19 cellular contexts compared by ENCODE assay signal in genomic region chr2:113075030-113075429, GRCh38. TPM values are rescaled to one million over a fixed set of nuclear protein-coding genes. Genes with fewer than 3 reads are reported as not detected.
DNase-seq lines count a peak whose midpoint lies in the region; ATAC-seq and TF ChIP-seq lines count a peak whose summit lies in the region.
"Had no signal": no experiment of that assay in that cellular context is flagged by ENCODE, and none has a peak within 500 bp of the region (broad histone marks: within the 10 kb centered on the region; RNA-seq: fewer than 3 reads in every experiment).

No MANE protein-coding gene starts in this region.

- H3K36me3 ChIP-seq in DND-41 (ENCODE audit: insufficient read depth, low read length) (no peaks in the 10 kb centered on the region), uterus (no peaks in the 10 kb centered on the region)

- H3K9me3 Mint-ChIP-seq in activated CD8-positive, alpha-beta memory T cell treated with anti-CD3 and anti-CD28 coated beads, Interleukin-2, amount 10 ng/mL, durations not matched to agents 7 days and 5 days (ENCODE audit: low read depth) = no peaks in the 10 kb centered on the region
- H3K9me3 Mint-ChIP-seq in T-cell = no peaks in the 10 kb centered on the region
- no peaks in the 10 kb centered on the region for H3K9me3 Mint-ChIP-seq in stimulated activated effector memory CD8-positive, alpha-beta T cell treated with anti-CD3 and anti-CD28 coated beads, Interleukin-12 subunit alpha, Interleukin-12 subunit beta, amount 100 ng/mL, for 72 hours
- H3K9me3 Mint-ChIP-seq: HFFc6 had no signal

- intact Hi-C loops in uterus (cut with DNase I; ENCODE audit: low total_unique reads) = no loop called here

- H3K27me3 Mint-ChIP-seq in activated CD8-positive, alpha-beta memory T cell treated with anti-CD3 and anti-CD28 coated beads, Interleukin-2, amount 10 ng/mL, durations not matched to agents 7 days and 5 days = peaks cover 5% of the 10 kb centered on the region
- H3K27me3 Mint-ChIP-seq in T-cell = no peaks in the 10 kb centered on the region

- no peak for TF ChIP-seq POLR2A in uterus (IDR thresholded peaks at IDR 0.05)

- peak overlapping the region; percentile 54 for H3K27ac Mint-ChIP-seq in activated CD8-positive, alpha-beta memory T cell treated with anti-CD3 and anti-CD28 coated beads, Interleukin-2, amount 10 ng/mL, durations not matched to agents 7 days and 5 days
- H3K27ac Mint-ChIP-seq in T-cell = peak overlapping the region; percentile 8 to 46
- H3K27ac Mint-ChIP-seq in stimulated activated effector memory CD8-positive, alpha-beta T cell treated with anti-CD3 and anti-CD28 coated beads, Interleukin-12 subunit alpha, Interleukin-12 subunit beta, amount 100 ng/mL, for 72 hours = no peak overlapping the region
- H3K27ac Mint-ChIP-seq: HFFc6 had no signal

- TF ChIP-seq CTCF in DND-41 (IDR thresholded peaks at IDR 0.05; ENCODE audit: borderline replicate concordance, extremely low read depth, low read length, poor library complexity, severe bottlenecking) = no peak
- no peak for TF ChIP-seq CTCF in uterus (IDR thresholded peaks at IDR 0.05)

- H3K9ac ChIP-seq in DND-41 (ENCODE audit: low read depth, low read length) = no peak overlapping the region

- no peak overlapping the region for H3K27ac ChIP-seq in DND-41 (ENCODE audit: low read length)
- H3K27ac ChIP-seq in uterus = no peak overlapping the region
- H3K27ac ChIP-seq: C4-2B had no signal

- peaks cover 26% of the 10 kb centered on the region for H3K27me3 ChIP-seq in DND-41 (ENCODE audit: insufficient read depth, low read length, poor library complexity)
- H3K27me3 ChIP-seq in uterus = no peaks in the 10 kb centered on the region

- no peak overlapping the region for H2AFZ ChIP-seq in DND-41 (ENCODE audit: low read depth, low read length)

- H3K4me3 Mint-ChIP-seq in activated CD8-positive, alpha-beta memory T cell treated with anti-CD3 and anti-CD28 coated beads, Interleukin-2, amount 10 ng/mL, durations not matched to agents 7 days and 5 days = no peak overlapping the region
- no peak overlapping the region for H3K4me3 Mint-ChIP-seq in T-cell
- H3K4me3 Mint-ChIP-seq in stimulated activated effector memory CD8-positive, alpha-beta T cell treated with anti-CD3 and anti-CD28 coated beads, Interleukin-12 subunit alpha, Interleukin-12 subunit beta, amount 100 ng/mL, for 72 hours = no peak overlapping the region
- H3K4me3 Mint-ChIP-seq: HFFc6 had no signal

- peaks cover 19% of the 10 kb centered on the region for H3K4me1 Mint-ChIP-seq in activated CD8-positive, alpha-beta memory T cell treated with anti-CD3 and anti-CD28 coated beads, Interleukin-2, amount 10 ng/mL, durations not matched to agents 7 days and 5 days
- peaks cover 9 to 16% (median 11%) of the 10 kb centered on the region in 3 donors for H3K4me1 Mint-ChIP-seq in T-cell
- H3K4me1 Mint-ChIP-seq in stimulated activated effector memory CD8-positive, alpha-beta T cell treated with anti-CD3 and anti-CD28 coated beads, Interleukin-12 subunit alpha, Interleukin-12 subunit beta, amount 100 ng/mL, for 72 hours = peaks cover 7% of the 10 kb centered on the region

- DNase-seq in activated CD8-positive, alpha-beta memory T cell treated with anti-CD3 and anti-CD28 coated beads, Interleukin-2, amount 10 ng/mL, durations not matched to agents 7 days and 5 days = peak; percentile 72
- no peak for DNase-seq in activated CD8-positive, alpha-beta memory T cell treated with anti-CD3 and anti-CD28 coated beads, Interleukin-2, amount 50 U/mL, for 4 hours
- no peak for DNase-seq in DND-41
- DNase-seq in T-cell = peak in 2 of 34 experiments; percentile 11 to 36
- no peak for DNase-seq in stimulated activated effector memory CD8-positive, alpha-beta T cell treated with anti-CD3 and anti-CD28 coated beads, Interleukin-12 subunit alpha, Interleukin-12 subunit beta, amount 100 ng/mL, for 72 hours (ENCODE audit: low spot score in 2 of 2)
- no peak for DNase-seq in uterus
- DNase-seq: COR-L47, HFFc6, KG1, NCI-H1048, NCI-H1436 treated with DMSO at 0.1 percent for 48 hours, NCI-H2081, NCI-H510A treated with DMSO at 0.1 percent for 48 hours, NCI-H82 had no signal

- H3K4me2 ChIP-seq in DND-41 (ENCODE audit: insufficient read depth, low read length) = no peak overlapping the region

- H3K36me3 Mint-ChIP-seq in activated CD8-positive, alpha-beta memory T cell treated with anti-CD3 and anti-CD28 coated beads, Interleukin-2, amount 10 ng/mL, durations not matched to agents 7 days and 5 days = no peaks in the 10 kb centered on the region
- no peaks in the 10 kb centered on the region for H3K36me3 Mint-ChIP-seq in T-cell
- no peaks in the 10 kb centered on the region for H3K36me3 Mint-ChIP-seq in stimulated activated effector memory CD8-positive, alpha-beta T cell treated with anti-CD3 and anti-CD28 coated beads, Interleukin-12 subunit alpha, Interleukin-12 subunit beta, amount 100 ng/mL, for 72 hours

- no peaks in the 10 kb centered on the region for H3K79me2 ChIP-seq in DND-41 (ENCODE audit: insufficient read depth, low read length)

- POLR2A ChIA-PET in T-cell (lab: Charles Lee) = no interaction called here

- CTCF ChIA-PET in activated CD8-positive, alpha-beta memory T cell treated with anti-CD3 and anti-CD28 coated beads, Interleukin-2, amount 10 ng/mL, durations not matched to agents 7 days and 5 days (lab: Charles Lee) = interaction anchor here (0.7 to 12.6 kb wide), 8 partner anchors 10 to 315 kb away, joined by 3 to 182 read pairs (median 6); no protein-coding TSS in a partner anchor
- CTCF ChIA-PET in T-cell (lab: Charles Lee) = interaction anchor here in 1 of 2 donors (0.5 kb wide), 1 partner anchor 27 kb away, joined by 3 read pairs; no protein-coding TSS in a partner anchor

- ATAC-seq in activated CD8-positive, alpha-beta memory T cell treated with anti-CD3 and anti-CD28 coated beads, Interleukin-2, amount 10 ng/mL, durations not matched to agents 7 days and 5 days = peak; percentile 91
- ATAC-seq in DND-41 (ENCODE audit: insufficient read depth, low read depth) = peak; percentile 39; the same call in 1 of the 3 replicates
- ATAC-seq in T-cell (replicated peaks in 1 of 4) = peak; percentile 48 to 79 (median 66)
- ATAC-seq in stimulated activated effector memory CD8-positive, alpha-beta T cell treated with anti-CD3 and anti-CD28 coated beads, Interleukin-12 subunit alpha, Interleukin-12 subunit beta, amount 100 ng/mL, for 72 hours = peak; percentile 19
- no peak for ATAC-seq in GM18517 (IDR thresholded peaks at IDR 0.05; ENCODE audit: unreplicated experiment)
- ATAC-seq: HepG2 had no signal

- no peaks in the 10 kb centered on the region for H3K4me1 ChIP-seq in DND-41 (ENCODE audit: insufficient read depth, low read length)
- H3K4me1 ChIP-seq in uterus = no peaks in the 10 kb centered on the region

- H4K20me1 ChIP-seq in DND-41 (ENCODE audit: insufficient read depth, low read length) = no peaks in the 10 kb centered on the region

- H3K4me3 ChIP-seq in DND-41 (ENCODE audit: low read depth in 1 of 2, low read length in 2 of 2) (no peak overlapping the region), uterus (no peak overlapping the region)

- no peaks in the 10 kb centered on the region for H3K9me3 ChIP-seq in DND-41 (ENCODE audit: insufficient read depth, low read length, severe bottlenecking)
- H3K9me3 ChIP-seq in uterus = no peaks in the 10 kb centered on the region

RNA-seq across cellular contexts. Expression of gene IL1F10, which starts 7.3 kb away (rescaled TPM):
- not detected for total RNA-seq in activated CD8-positive, alpha-beta memory T cell treated with anti-CD3 and anti-CD28 coated beads, Interleukin-2, amount 10 ng/mL, durations not matched to agents 7 days and 5 days
- total RNA-seq in T-cell (not detected), uterus (not detected)
- total RNA-seq: A673, HepG2, HFFc6, M059J had no signal

RNA-seq across cellular contexts. Expression of gene IL36RN, which starts 16.0 kb away (rescaled TPM):
- not detected for total RNA-seq in activated CD8-positive, alpha-beta memory T cell treated with anti-CD3 and anti-CD28 coated beads, Interleukin-2, amount 10 ng/mL, durations not matched to agents 7 days and 5 days
- total RNA-seq in T-cell (not detected), uterus (not detected)
- total RNA-seq: A673, HepG2, HFFc6, M059J had no signal

RNA-seq across cellular contexts. Expression of gene IL36B, which starts 22.4 kb away (rescaled TPM):
- total RNA-seq in activated CD8-positive, alpha-beta memory T cell treated with anti-CD3 and anti-CD28 coated beads, Interleukin-2, amount 10 ng/mL, durations not matched to agents 7 days and 5 days = not detected
- total RNA-seq in T-cell (not detected), uterus (not detected)
- total RNA-seq: A673, HepG2, HFFc6, M059J had no signal

RNA-seq across cellular contexts. Expression of gene IL1RN, which starts 52.4 kb away (rescaled TPM):
- 1 to 10 TPM; 1.8 TPM for total RNA-seq in activated CD8-positive, alpha-beta memory T cell treated with anti-CD3 and anti-CD28 coated beads, Interleukin-2, amount 10 ng/mL, durations not matched to agents 7 days and 5 days
- total RNA-seq in T-cell (not detected), uterus (under 1 TPM in 1 of 4 donors, not detected in 3; 0.77 TPM)
- total RNA-seq: A673, HFFc6 had no signal
